Comparison of ENCODE assay signal across 7 cellular contexts in genomic region chr21:35840197-35840799, GRCh38.
DNase-seq lines count a peak whose midpoint lies in the region; ATAC-seq, FAIRE-seq and TF ChIP-seq lines count a peak whose summit lies in the region.

No MANE protein-coding gene starts in this region.

- peak; percentile 37 for DNase-seq in GM10248 (ENCODE audit: extremely low spot score)
- DNase-seq in NB4 (ENCODE audit: low read depth): peak; percentile 83
- peak; percentile 38 for DNase-seq in SK-N-SH
- DNase-seq in brain microvascular endothelial cell: peak; percentile 79
- peak; percentile 21 for DNase-seq in keratinocyte (ENCODE audit: low read depth, low spot score)
- peak; percentile 26 to 34 for DNase-seq in stimulated activated CD4-positive, alpha-beta T cell treated with anti-CD3 and anti-CD28 coated beads, Interleukin-4, amount 100 ng/mL, for 4 hours

- WGBS in SK-N-SH (ENCODE audit: low lambda C conversion rate): 56% methylated on average over 2 of the region's 2 CpGs

- H3K9me3 ChIP-seq in SK-N-SH (no peaks in the 10 kb centered on the region), keratinocyte (ENCODE audit: control insufficient read depth, low read depth, low read length) (no peaks in the 10 kb centered on the region)

- no peaks in the 10 kb centered on the region for H3K36me3 ChIP-seq in SK-N-SH (replicated peaks in 1 of 2; ENCODE audit: control insufficient read depth in 1 of 2, insufficient read depth in 2 of 2, low read length in 1 of 2)
- H3K36me3 ChIP-seq in brain microvascular endothelial cell (replicated peaks): no peaks in the 10 kb centered on the region
- H3K36me3 ChIP-seq in keratinocyte (ENCODE audit: control insufficient read depth in 2 of 2, extremely low read depth in 1 of 2, insufficient read depth in 2 of 2, low read length in 2 of 2): no peaks in the 10 kb centered on the region

- H3K79me2 ChIP-seq in SK-N-SH (ENCODE audit: insufficient read depth) (no peaks in the 10 kb centered on the region), keratinocyte (ENCODE audit: control insufficient read depth, insufficient read depth, low read length) (no peaks in the 10 kb centered on the region)

- POLR2A ChIA-PET in GM10248 (lab: Yijun Ruan, JAX): no interaction called here
- POLR2A ChIA-PET in SK-N-SH (lab: Yijun Ruan, JAX): no interaction called here

- in situ Hi-C loops in brain microvascular endothelial cell (cut with HindIII; ENCODE audit: low pct_ligation_motif_present, low sequenced_read_pairs): no loop called here

- no peaks in the 10 kb centered on the region for H3K9me1 ChIP-seq in keratinocyte (ENCODE audit: control insufficient read depth, extremely low read depth, insufficient read depth, low read length)

- CTCF ChIA-PET in GM10248 (lab: Yijun Ruan, JAX) (interaction anchor here (0.6 to 4.9 kb wide), 25 partner anchors 9 to 1153 kb away, joined by 3 to 52 read pairs (median 4); no protein-coding TSS in a partner anchor), SK-N-SH (lab: Yijun Ruan, JAX) (interaction anchor here (0.6 to 4.8 kb wide), 62 partner anchors 9 to 1689 kb away, joined by 3 to 89 read pairs (median 3); no protein-coding TSS in a partner anchor)

- dilution Hi-C loops in keratinocyte (cut with MboI; ENCODE audit: extremely low pct_ligation_motif_present, low sequenced_read_pairs): no loop called here

- H3K9me2 ChIP-seq in SK-N-SH: no peaks in the 10 kb centered on the region

- TF ChIP-seq EP300 in SK-N-SH (IDR thresholded peaks at IDR 0.05; ENCODE audit: borderline replicate concordance in 1 of 2, low read depth in 1 of 2, low read length in 1 of 2): no peak

- H3K4me2 ChIP-seq in SK-N-SH: no peak overlapping the region
- H3K4me2 ChIP-seq in keratinocyte (ENCODE audit: control insufficient read depth, extremely low read depth, insufficient read depth, low read depth, low read length): no peak overlapping the region

- no peaks in the 10 kb centered on the region for H3F3A ChIP-seq in SK-N-SH (replicated peaks; ENCODE audit: insufficient read depth)

- H4K20me1 ChIP-seq in SK-N-SH (ENCODE audit: insufficient read depth): no peaks in the 10 kb centered on the region
- H4K20me1 ChIP-seq in keratinocyte (ENCODE audit: control insufficient read depth, extremely low read depth, insufficient read depth, low read length): no peaks in the 10 kb centered on the region

- H3K9ac ChIP-seq in SK-N-SH (no peak overlapping the region), keratinocyte (ENCODE audit: control insufficient read depth, extremely low read depth, insufficient read depth, low read length) (no peak overlapping the region)

- H3K27ac ChIP-seq in SK-N-SH (ENCODE audit: low read depth in 2 of 2, low read length in 1 of 2) (no peak overlapping the region), brain microvascular endothelial cell (no peak overlapping the region), keratinocyte (ENCODE audit: control insufficient read depth, insufficient read depth, low read length) (no peak overlapping the region)

- H3K4me1 ChIP-seq in SK-N-SH (ENCODE audit: control insufficient read depth in 1 of 2, insufficient read depth in 2 of 2, low read depth in 1 of 2, low read length in 1 of 2) (no peaks in the 10 kb centered on the region), keratinocyte (ENCODE audit: control insufficient read depth, extremely low read depth, insufficient read depth, low read length) (no peaks in the 10 kb centered on the region)

- H3K4me3 ChIP-seq in NB4 (ENCODE audit: low read depth, low read length) (no peak overlapping the region), SK-N-SH (ENCODE audit: low read depth in 2 of 2, low read length in 1 of 2) (no peak overlapping the region), brain microvascular endothelial cell (ENCODE audit: low read depth, low read length) (no peak overlapping the region), keratinocyte (ENCODE audit: control insufficient read depth in 2 of 3, extremely low read depth in 1 of 3, insufficient read depth in 2 of 3, low read depth in 1 of 3, low read length in 3 of 3) (no peak overlapping the region)

- ATAC-seq in HG03520 (IDR thresholded peaks at IDR 0.05; ENCODE audit: unreplicated experiment): no peak

- TF ChIP-seq RAD21 in SK-N-SH (IDR thresholded peaks at IDR 0.05; ENCODE audit: low read length): peak; percentile 91

- no peak for TF ChIP-seq POLR2A in NB4 (IDR thresholded peaks at IDR 0.05; ENCODE audit: extremely low read depth, insufficient read length)

- H3K27me3 ChIP-seq in SK-N-SH (ENCODE audit: insufficient read depth) (no peaks in the 10 kb centered on the region), brain microvascular endothelial cell (replicated peaks) (no peaks in the 10 kb centered on the region), keratinocyte (ENCODE audit: control insufficient read depth, extremely low read depth, insufficient read depth, low read length) (no peaks in the 10 kb centered on the region)

- TF ChIP-seq CTCF in GM10248 (IDR thresholded peaks at IDR 0.05; ENCODE audit: control extremely low read depth, extremely low read depth, low read depth, missing control alignments) (peak; percentile 71), NB4 (IDR thresholded peaks at IDR 0.05; ENCODE audit: low read depth, low read length) (peak; percentile 74), SK-N-SH (IDR thresholded peaks at IDR 0.05) (peak; percentile 98), brain microvascular endothelial cell (IDR thresholded peaks at IDR 0.05; ENCODE audit: low read depth, low read length, missing control alignments) (peak; percentile 82), keratinocyte (optimal IDR thresholded peaks at IDR 0.05 in 1 of 3, IDR thresholded peaks at IDR 0.05 in 1 of 3, conservative IDR thresholded peaks at IDR 0.05 in 1 of 3; ENCODE audit: extremely low read depth in 1 of 3, insufficient read depth in 2 of 3, low read length in 3 of 3) (peak in 2 of 3 experiments; percentile 71 to 75)

- H2AFZ ChIP-seq in SK-N-SH (ENCODE audit: low read depth) (no peak overlapping the region), keratinocyte (ENCODE audit: control insufficient read depth, low read length) (no peak overlapping the region)

- peak; percentile 73 for FAIRE-seq in keratinocyte (lab: Jason Lieb, UNC)

TF ChIP-seq in SK-N-SH, 30 proteins besides CTCF, POLR2A, EP300 and RAD21:
- no peak for TF ChIP-seq GABPA (IDR thresholded peaks at IDR 0.05; ENCODE audit: low read depth)
- peak; percentile 70 for TF ChIP-seq SMC3 (IDR thresholded peaks at IDR 0.05; ENCODE audit: low read depth, low read length)

Comparison
In these comparisons a context has a peak if more than half of its experiments do, and no peak if none do; other contexts are left out.
1. DNase-seq: peak in every context shown above with its lines; median percentile 83 in NB4; 79 in brain microvascular endothelial cell; 38 in SK-N-SH; 37 in GM10248; 30 in stimulated activated CD4-positive, alpha-beta T cell treated with anti-CD3 and anti-CD28 coated beads, Interleukin-4, amount 100 ng/mL, for 4 hours; 21 in keratinocyte.